In genomic region chr3:121750087-121750415, GRCh38 we compare ENCODE assay signal across 8 cellular contexts. TPM values are rescaled to one million over a fixed set of nuclear protein-coding genes. Genes with fewer than 3 reads are reported as not detected.
DNase-seq lines count a peak whose midpoint lies in the region; ATAC-seq, FAIRE-seq and TF ChIP-seq lines count a peak whose summit lies in the region.

No MANE protein-coding gene starts in this region.

- no peak for TF ChIP-seq CTCF in BJ (IDR thresholded peaks at IDR 0.05; ENCODE audit: insufficient read depth, low read depth, low read length)
- no peak for TF ChIP-seq CTCF in MM.1S (IDR thresholded peaks at IDR 0.05; ENCODE audit: low read length)
- TF ChIP-seq CTCF in osteoblast (IDR thresholded peaks at IDR 0.05; ENCODE audit: extremely low read depth, low read depth, low read length) = no peak

- H3K27ac ChIP-seq in MM.1S (ENCODE audit: low read length) = peak overlapping the region; percentile 80; the same call in 1 of the 2 replicates
- peak overlapping the region; percentile 87 for H3K27ac ChIP-seq in epithelial cell of prostate
- peak overlapping the region; percentile 97 for H3K27ac ChIP-seq in osteoblast (ENCODE audit: low read depth, low read length)

- peak overlapping the region; percentile 75 for H2AFZ ChIP-seq in MM.1S (ENCODE audit: low read length)
- H2AFZ ChIP-seq in osteoblast (ENCODE audit: low read length) = peak overlapping the region; percentile 83

- H3F3A ChIP-seq in MM.1S (ENCODE audit: insufficient read depth, low read length) = 0 out of 2 replicates have a peak, but pooled peaks cover 8% of the 10 kb centered on the region

- H3K4me2 ChIP-seq in MM.1S (ENCODE audit: low read depth, low read length) (peak overlapping the region; percentile 87), osteoblast (ENCODE audit: insufficient read depth, low read length) (peak overlapping the region; percentile 85)

- peaks cover 49% of the 10 kb centered on the region for H3K79me2 ChIP-seq in MM.1S (ENCODE audit: low read length)
- peaks cover 41% of the 10 kb centered on the region for H3K79me2 ChIP-seq in osteoblast (ENCODE audit: insufficient read depth, low read length)

- H3K4me1 ChIP-seq in MM.1S (ENCODE audit: low read length) (peaks cover 18% of the 10 kb centered on the region; the same call in 1 of the 2 replicates), osteoblast (ENCODE audit: insufficient read depth, low read length) (peaks cover 19% of the 10 kb centered on the region)

- FAIRE-seq in RCC 7860 (lab: Jason Lieb, UNC) = no peak

- H3K9me3 ChIP-seq in MM.1S (replicated peaks; ENCODE audit: insufficient read depth, low read length) (no peaks in the 10 kb centered on the region), osteoblast (ENCODE audit: low read depth, low read length) (no peaks in the 10 kb centered on the region)

- H3K27me3 ChIP-seq in BJ (ENCODE audit: control insufficient read depth, insufficient read depth, low read length) (no peaks in the 10 kb centered on the region), MM.1S (replicated peaks; ENCODE audit: insufficient read depth, low read length) (no peaks in the 10 kb centered on the region), osteoblast (ENCODE audit: insufficient read depth, low read length) (no peaks in the 10 kb centered on the region)

- H3K36me3 ChIP-seq in BJ (ENCODE audit: control insufficient read depth, insufficient read depth, low read length) (no peaks in the 10 kb centered on the region), MM.1S (replicated peaks; ENCODE audit: insufficient read depth, low read length) (0 out of 2 replicates have a peak, but pooled peaks cover 3% of the 10 kb centered on the region), osteoblast (ENCODE audit: insufficient read depth, low read length) (peaks cover 5% of the 10 kb centered on the region)

- peak overlapping the region; percentile 76 for H3K9ac ChIP-seq in MM.1S (ENCODE audit: low read length)

- CTCF ChIA-PET in BJ (lab: Yijun Ruan, JAX) = interaction anchor here (1.2 kb wide), 1 partner anchor 226 kb away, joined by 3 read pairs; no protein-coding TSS in a partner anchor

- H3K4me3 ChIP-seq in BJ (ENCODE audit: low read depth, low read length) (peak overlapping the region; percentile 81), MM.1S (ENCODE audit: low read length) (peak overlapping the region; percentile 95), osteoblast (ENCODE audit: insufficient read depth, low read length) (peak overlapping the region; percentile 99)

- DNase-seq in BJ (ENCODE audit: low read depth) (no peak), MM.1S (no peak), epithelial cell of prostate (ENCODE audit: low read depth, low spot score) (no peak), osteoblast (ENCODE audit: insufficient read length, low spot score, missing footprints) (no peak), C1 segment of cervical spinal cord (lab: John Stamatoyannopoulos, UW) (no peak), RCC 7860 (ENCODE audit: low spot score) (no peak), HCEC 1CT (no peak)

- POLR2A ChIA-PET in BJ (lab: Charles Lee) = no interaction called here

- H4K20me1 ChIP-seq in MM.1S (ENCODE audit: insufficient read depth, low read length) (no peaks in the 10 kb centered on the region), osteoblast (ENCODE audit: insufficient read depth, low read length) (peaks cover 18% of the 10 kb centered on the region)

- no peaks in the 10 kb centered on the region for H3K9me2 ChIP-seq in MM.1S (replicated peaks; ENCODE audit: insufficient read depth, low read length)

- no peak for ATAC-seq in activated CD4-positive, CD25-positive, alpha-beta regulatory T cell treated with anti-CD3 and anti-CD28 coated beads, Interleukin-2, amount 50 U/mL, for 24 hours

RNA-seq across cellular contexts. Expression of gene GOLGB1, which starts 0.5 kb away (rescaled TPM):
- polyA plus RNA-seq in BJ (2011; rRNA removed) = 17.3 and 21.7 TPM in 2 replicates
- 12.3 and 23.8 TPM in 2 replicates for polyA minus RNA-seq in BJ (2011; rRNA and poly(A)+ RNA removed)
- total RNA-seq in osteoblast = 62.2 and 70.6 TPM in 2 replicates
